Comparison of ENCODE assay signal across 8 cellular contexts in the genomic region with DNA sequence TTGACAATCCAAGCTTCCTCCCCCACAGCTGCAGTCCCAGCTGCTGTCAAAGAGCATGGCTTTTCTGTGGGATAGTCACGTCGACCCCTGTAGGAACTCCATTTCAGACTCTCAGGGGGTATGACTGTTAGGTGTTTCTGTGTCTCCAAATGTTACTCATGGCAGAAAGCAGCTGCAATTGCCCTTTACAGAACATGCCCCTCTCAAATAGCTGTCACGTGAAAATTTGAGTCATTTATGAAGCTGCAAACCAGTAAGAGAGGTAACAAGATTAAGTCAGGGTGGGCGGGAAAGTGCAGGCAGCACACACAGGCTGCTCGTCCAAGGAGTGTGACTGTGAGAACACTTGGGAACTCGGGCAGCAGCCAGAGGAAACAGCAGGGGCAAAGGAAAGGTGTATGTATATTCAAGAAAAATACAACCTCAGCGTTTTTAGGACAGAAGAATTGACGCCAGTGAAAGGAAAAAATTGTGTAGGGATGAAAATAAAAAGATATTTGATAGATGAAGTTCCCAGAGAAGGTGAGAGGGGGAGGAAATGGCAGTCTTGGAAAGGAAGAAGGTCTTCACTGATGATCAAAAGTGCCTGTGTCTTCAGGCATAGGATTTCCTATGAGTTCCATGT.
DNase-seq lines count a peak whose midpoint lies in the region; ATAC-seq, FAIRE-seq and TF ChIP-seq lines count a peak whose summit lies in the region.

No MANE protein-coding gene starts in this region.

- no peak for FAIRE-seq in D721Med (lab: Jason Lieb, UNC)

- no peaks in the 10 kb centered on the region for H3K9me3 ChIP-seq in IMR-90 (ENCODE audit: control insufficient read depth, insufficient read depth, low read length)

- peak overlapping the region; percentile 14; the same call in 1 of the 2 replicates for H3K9ac ChIP-seq in IMR-90 (ENCODE audit: low read depth, low read length)

- dilution Hi-C loops in IMR-90 (cut with HindIII; ENCODE audit: low sequenced_read_pairs, unreplicated experiment) = no loop called here

- peaks cover 4% of the 10 kb centered on the region; the same call in 1 of the 2 replicates for H3K9me1 ChIP-seq in IMR-90 (ENCODE audit: insufficient read depth, low read length)

- peak overlapping the region; percentile 66 for H3K14ac ChIP-seq in IMR-90 (replicated peaks; ENCODE audit: low read depth, low read length)

- H2BK20ac ChIP-seq in IMR-90 (ENCODE audit: low read depth, low read length) = peak overlapping the region; percentile 69

- H3K27ac ChIP-seq in IMR-90 (ENCODE audit: insufficient read depth, low read length) = peak overlapping the region; percentile 49

- H3K18ac ChIP-seq in IMR-90 (ENCODE audit: low read depth, low read length) = peak overlapping the region; percentile 43

- H3K4me2 ChIP-seq in IMR-90 (ENCODE audit: low read depth, low read length) = peak overlapping the region; percentile 79

- CTCF ChIA-PET in IMR-90 (lab: Yijun Ruan, JAX) = interaction anchor here (2.9 kb wide), 1 partner anchor 32 kb away, joined by 8 read pairs; no protein-coding TSS in a partner anchor

- peak overlapping the region; percentile 67 to 84 for H4K8ac ChIP-seq in IMR-90 (ENCODE audit: low read depth in 2 of 2, low read length in 2 of 2)

- peak overlapping the region; percentile 6 for H2AK9ac ChIP-seq in IMR-90 (replicated peaks; ENCODE audit: low read depth, low read length, poor library complexity)

- peak overlapping the region; percentile 85 for H2BK120ac ChIP-seq in IMR-90 (ENCODE audit: low read depth, low read length)

- in situ Hi-C loops in IMR-90 (cut with MboI; ENCODE audit: low sequenced_read_pairs) = no loop called here

- ATAC-seq in GM21360 (IDR thresholded peaks at IDR 0.05; ENCODE audit: unreplicated experiment) (peak; percentile 72), IMR-90 (ENCODE audit: low read depth) (peak; percentile 41), GM21619 (IDR thresholded peaks at IDR 0.05; ENCODE audit: unreplicated experiment) (no peak)

- no TSS peak for BruUV-seq in IMR-90 (replicated peaks; lab: Mats Ljungman, UMichigan)

- peak overlapping the region; percentile 64 for H3K56ac ChIP-seq in IMR-90 (ENCODE audit: extremely low read depth, insufficient read depth, low read length)

- POLR2A ChIA-PET in IMR-90 (lab: Charles Lee; ENCODE audit: unreplicated experiment) = no interaction called here

- H3K79me1 ChIP-seq in IMR-90 (ENCODE audit: low read depth in 1 of 2, low read length in 2 of 2) = 0 out of 4 replicates have a peak, but pooled peaks cover 0 to under 1% of the 10 kb centered on the region in 2 experiments

- H2BK5ac ChIP-seq in IMR-90 (ENCODE audit: low read depth, low read length, poor library complexity, severe bottlenecking) = peak overlapping the region; percentile 74

- H3K23ac ChIP-seq in IMR-90 (ENCODE audit: low read depth, low read length) = no peak overlapping the region; the same call in 1 of the 2 replicates

- peak overlapping the region; percentile 66 for H4K5ac ChIP-seq in IMR-90 (ENCODE audit: low read depth, low read length)

- H3K4me3 ChIP-seq in IMR-90 (ENCODE audit: insufficient read depth, low read depth, low read length) = peak overlapping the region; percentile 11; the same call in 1 of the 2 replicates
- H3K4me3 ChIP-seq in fibroblast of villous mesenchyme (ENCODE audit: low read depth, low read length) = peak overlapping the region; percentile 3

- peak overlapping the region; percentile 31; the same call in 1 of the 2 replicates for H2AK5ac ChIP-seq in IMR-90 (ENCODE audit: low read depth, low read length)

- no peak for TF ChIP-seq CTCF in IMR-90 (conservative IDR thresholded peaks at IDR 0.05; ENCODE audit: low read depth, low read length)
- TF ChIP-seq CTCF in fibroblast of villous mesenchyme (IDR thresholded peaks at IDR 0.05; ENCODE audit: insufficient read depth, low read depth, low read length) = no peak
- no peak for TF ChIP-seq CTCF in D721Med (IDR thresholded peaks at IDR 0.05; ENCODE audit: insufficient read depth, missing control alignments)

- peak overlapping the region; percentile 74 for H2BK15ac ChIP-seq in IMR-90 (ENCODE audit: low read depth, low read length)

- TF ChIP-seq RAD21 in IMR-90 (IDR thresholded peaks at IDR 0.05; ENCODE audit: low read length) = no peak

- no peaks in the 10 kb centered on the region for H3K36me3 ChIP-seq in IMR-90 (ENCODE audit: control insufficient read depth, insufficient read depth, low read length)

- H3K27me3 ChIP-seq in IMR-90 (ENCODE audit: control insufficient read depth, insufficient read depth, low read length) = no peaks in the 10 kb centered on the region

- H4K91ac ChIP-seq in IMR-90 (ENCODE audit: insufficient read depth, low read depth, low read length) = peak overlapping the region; percentile 73

- intact Hi-C loops in IMR-90 (cut with micrococcal nuclease) = no loop called here

- peaks cover 18% of the 10 kb centered on the region for H3K4me1 ChIP-seq in IMR-90 (ENCODE audit: control insufficient read depth, insufficient read depth, low read length)

- peak overlapping the region; percentile 71 for H3K4ac ChIP-seq in IMR-90 (ENCODE audit: low read depth, low read length)

- no peaks in the 10 kb centered on the region for H4K20me1 ChIP-seq in IMR-90 (ENCODE audit: insufficient read depth, low read length)

- H2AFZ ChIP-seq in IMR-90 (replicated peaks; ENCODE audit: low read length, poor library complexity) = peak overlapping the region; percentile 86

- 23% methylated on average over 4 of the region's 8 CpGs; no CpG with 5 or more reads in 1 of the 2 experiments for WGBS in IMR-90 (ENCODE audit: extremely low coverage in 2 of 2, insufficient read length in 1 of 2), 2 experiments

- TF ChIP-seq POLR2A in IMR-90 (IDR thresholded peaks at IDR 0.05; ENCODE audit: low read depth, low read length) = peak; percentile 66; the same call in 1 of the 2 replicates

- DNase-seq in GM03348 (ENCODE audit: low spot score) = peak; percentile 50
- DNase-seq in IMR-90 = peak; percentile 95
- DNase-seq in fibroblast of villous mesenchyme (ENCODE audit: low read depth) = peak; percentile 52
- DNase-seq in T-helper 9 cell = no peak
- no peak for DNase-seq in NAMALWA (ENCODE audit: low spot score)
- DNase-seq in D721Med (ENCODE audit: insufficient read length, low spot score) = no peak

TF ChIP-seq in IMR-90, 13 proteins besides CTCF, POLR2A, EP300 and RAD21:
- TF ChIP-seq RFX5 (IDR thresholded peaks at IDR 0.05; ENCODE audit: low read depth, low read length) = no peak
- TF ChIP-seq RCOR1 (IDR thresholded peaks at IDR 0.05; ENCODE audit: insufficient replicate concordance, low read length) = no peak
- TF ChIP-seq FOS (IDR thresholded peaks at IDR 0.05; ENCODE audit: low read depth, low read length) = peak; percentile 61
- no peak for TF ChIP-seq MXI1 (IDR thresholded peaks at IDR 0.05; ENCODE audit: borderline replicate concordance, low read depth, low read length)
- TF ChIP-seq BHLHE40 (IDR thresholded peaks at IDR 0.05; ENCODE audit: low read depth, low read length) = peak; percentile 94
- no peak for TF ChIP-seq SMC3 (IDR thresholded peaks at IDR 0.05; ENCODE audit: low read depth, low read length)
- peak; percentile 25; the same call in 1 of the 2 replicates for TF ChIP-seq CEBPB (IDR thresholded peaks at IDR 0.05; ENCODE audit: low read depth, low read length)
- no peak for TF ChIP-seq NFE2L2 (IDR thresholded peaks at IDR 0.05; ENCODE audit: low read depth, low read length)
- no peak for TF ChIP-seq CHD1 (IDR thresholded peaks at IDR 0.05; ENCODE audit: low read depth, low read length)
- TF ChIP-seq, protein P1, sequence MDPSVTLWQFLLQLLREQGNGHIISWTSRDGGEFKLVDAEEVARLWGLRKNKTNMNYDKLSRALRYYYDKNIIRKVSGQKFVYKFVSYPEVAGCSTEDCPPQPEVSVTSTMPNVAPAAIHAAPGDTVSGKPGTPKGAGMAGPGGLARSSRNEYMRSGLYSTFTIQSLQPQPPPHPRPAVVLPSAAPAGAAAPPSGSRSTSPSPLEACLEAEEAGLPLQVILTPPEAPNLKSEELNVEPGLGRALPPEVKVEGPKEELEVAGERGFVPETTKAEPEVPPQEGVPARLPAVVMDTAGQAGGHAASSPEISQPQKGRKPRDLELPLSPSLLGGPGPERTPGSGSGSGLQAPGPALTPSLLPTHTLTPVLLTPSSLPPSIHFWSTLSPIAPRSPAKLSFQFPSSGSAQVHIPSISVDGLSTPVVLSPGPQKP (IDR thresholded peaks at IDR 0.05; ENCODE audit: borderline replicate concordance, low read depth, low read length) = no peak
- peak; percentile 92 for TF ChIP-seq MAFK (IDR thresholded peaks at IDR 0.05; ENCODE audit: low read depth, low read length)
- no peak for TF ChIP-seq MAZ (IDR thresholded peaks at IDR 0.05; ENCODE audit: borderline replicate concordance, low read depth, low read length)
- TF ChIP-seq, protein P2, sequence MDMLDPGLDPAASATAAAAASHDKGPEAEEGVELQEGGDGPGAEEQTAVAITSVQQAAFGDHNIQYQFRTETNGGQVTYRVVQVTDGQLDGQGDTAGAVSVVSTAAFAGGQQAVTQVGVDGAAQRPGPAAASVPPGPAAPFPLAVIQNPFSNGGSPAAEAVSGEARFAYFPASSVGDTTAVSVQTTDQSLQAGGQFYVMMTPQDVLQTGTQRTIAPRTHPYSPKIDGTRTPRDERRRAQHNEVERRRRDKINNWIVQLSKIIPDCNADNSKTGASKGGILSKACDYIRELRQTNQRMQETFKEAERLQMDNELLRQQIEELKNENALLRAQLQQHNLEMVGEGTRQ (IDR thresholded peaks at IDR 0.05; ENCODE audit: low read depth, low read length) = peak; percentile 58

Comparison
In these comparisons a context has a peak if more than half of its experiments do, and no peak if none do; other contexts are left out.
1. DNase-seq: peak in GM03348 (single experiment), IMR-90 (single experiment) and fibroblast of villous mesenchyme (single experiment); none in T-helper 9 cell (single experiment), NAMALWA (single experiment) and D721Med (single experiment).